In the genomic region with DNA sequence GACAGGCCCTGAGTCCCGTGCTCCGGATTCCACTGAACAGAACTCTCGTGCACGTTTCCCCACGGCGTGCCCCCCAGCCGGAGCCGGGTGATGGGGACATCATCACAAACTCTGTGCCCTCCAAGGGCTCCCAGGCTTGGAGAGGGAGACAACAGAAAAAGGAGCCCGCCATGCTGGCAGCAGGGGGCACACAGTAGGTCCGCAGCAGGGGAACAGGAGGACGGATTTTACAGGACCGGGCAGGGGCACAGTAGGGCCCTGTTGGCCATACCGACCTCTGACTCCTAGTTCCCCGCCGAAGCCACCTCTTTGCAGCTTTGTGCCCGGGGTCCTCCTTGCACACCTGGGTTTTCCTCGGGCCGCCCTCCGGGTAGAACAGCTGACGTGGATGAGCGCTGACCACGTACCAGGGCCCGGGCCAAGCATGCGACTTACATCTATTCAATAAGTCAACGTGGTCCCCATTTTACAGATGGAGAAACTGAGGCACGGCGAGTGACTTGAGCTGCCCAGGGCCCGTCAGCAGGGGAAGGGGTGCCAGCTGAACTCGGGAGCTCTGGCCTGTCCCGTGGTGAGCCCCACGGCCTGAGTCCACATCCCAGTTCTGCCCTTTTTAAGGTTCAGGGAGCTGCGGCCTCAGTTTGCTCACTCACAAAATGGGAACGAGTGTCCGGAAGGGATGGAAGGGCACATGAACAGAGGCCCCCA, we compare ENCODE assay signal across 2 cellular contexts.
TF ChIP-seq lines count a peak whose summit lies in the region.

No MANE protein-coding gene starts in this region.

TF ChIP-seq in A549, 52 proteins besides CTCF, POLR2A, EP300 and RAD21:
- TF ChIP-seq CHD4 (IDR thresholded peaks at IDR 0.05; ENCODE audit: borderline replicate concordance) (0 out of 2 replicates have a peak, but pooled peaks have one; percentile 37), FOSL2 (IDR thresholded peaks at IDR 0.05) (no peak), FOSL2 (CRISPR knock-in tag; IDR thresholded peaks at IDR 0.05) (no peak)

TF ChIP-seq in K562, 482 proteins besides CTCF, POLR2A, EP300 and RAD21:
- no peak for TF ChIP-seq HMBOX1 (IDR thresholded peaks at IDR 0.05)
- TF ChIP-seq ZNF668 (CRISPR knock-in tag; IDR thresholded peaks at IDR 0.05): no peak
- TF ChIP-seq, protein P1, sequence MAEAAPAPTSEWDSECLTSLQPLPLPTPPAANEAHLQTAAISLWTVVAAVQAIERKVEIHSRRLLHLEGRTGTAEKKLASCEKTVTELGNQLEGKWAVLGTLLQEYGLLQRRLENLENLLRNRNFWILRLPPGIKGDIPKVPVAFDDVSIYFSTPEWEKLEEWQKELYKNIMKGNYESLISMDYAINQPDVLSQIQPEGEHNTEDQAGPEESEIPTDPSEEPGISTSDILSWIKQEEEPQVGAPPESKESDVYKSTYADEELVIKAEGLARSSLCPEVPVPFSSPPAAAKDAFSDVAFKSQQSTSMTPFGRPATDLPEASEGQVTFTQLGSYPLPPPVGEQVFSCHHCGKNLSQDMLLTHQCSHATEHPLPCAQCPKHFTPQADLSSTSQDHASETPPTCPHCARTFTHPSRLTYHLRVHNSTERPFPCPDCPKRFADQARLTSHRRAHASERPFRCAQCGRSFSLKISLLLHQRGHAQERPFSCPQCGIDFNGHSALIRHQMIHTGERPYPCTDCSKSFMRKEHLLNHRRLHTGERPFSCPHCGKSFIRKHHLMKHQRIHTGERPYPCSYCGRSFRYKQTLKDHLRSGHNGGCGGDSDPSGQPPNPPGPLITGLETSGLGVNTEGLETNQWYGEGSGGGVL (CRISPR knock-in tag; IDR thresholded peaks at IDR 0.05): no peak
- TF ChIP-seq RBM25 (IDR thresholded peaks at IDR 0.05; ENCODE audit: low read depth, low read length, severe bottlenecking): peak; percentile 50
- no peak for TF ChIP-seq GABPB2 (CRISPR knock-in tag; conservative IDR thresholded peaks at IDR 0.05)
- peak; percentile 39; the same call in 1 of the 2 replicates for TF ChIP-seq ZNF263 (CRISPR knock-in tag; IDR thresholded peaks at IDR 0.05; ENCODE audit: borderline replicate concordance)
- no peak for TF ChIP-seq ZNF778 (CRISPR knock-in tag; IDR thresholded peaks at IDR 0.05)
- TF ChIP-seq, protein P2, sequence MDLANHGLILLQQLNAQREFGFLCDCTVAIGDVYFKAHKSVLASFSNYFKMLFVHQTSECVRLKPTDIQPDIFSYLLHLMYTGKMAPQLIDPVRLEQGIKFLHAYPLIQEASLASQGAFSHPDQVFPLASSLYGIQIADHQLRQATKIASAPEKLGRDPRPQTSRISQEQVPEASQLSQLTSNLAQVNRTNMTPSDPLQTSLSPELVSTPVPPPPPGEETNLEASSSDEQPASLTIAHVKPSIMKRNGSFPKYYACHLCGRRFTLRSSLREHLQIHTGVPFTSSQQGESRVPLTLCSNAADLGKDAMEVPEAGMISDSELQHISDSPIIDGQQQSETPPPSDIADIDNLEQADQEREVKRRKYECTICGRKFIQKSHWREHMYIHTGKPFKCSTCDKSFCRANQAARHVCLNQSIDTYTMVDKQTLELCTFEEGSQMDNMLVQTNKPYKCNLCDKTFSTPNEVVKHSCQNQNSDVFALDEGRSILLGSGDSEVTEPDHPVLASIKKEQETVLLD (IDR thresholded peaks at IDR 0.05): no peak
- peak in 1 of 2 experiments; percentile 58; a peak in 1 of 4 replicates for TF ChIP-seq KDM1A (IDR thresholded peaks at IDR 0.05)
- peak; percentile 79 for TF ChIP-seq CHD4 (IDR thresholded peaks at IDR 0.05; ENCODE audit: insufficient read depth, insufficient replicate concordance, low read depth, low read length, poor library complexity, severe bottlenecking)
- peak; percentile 85 for TF ChIP-seq BCOR (IDR thresholded peaks at IDR 0.05)
- no peak for TF ChIP-seq STAT6 (CRISPR knock-in tag; IDR thresholded peaks at IDR 0.05)
- no peak for TF ChIP-seq KDM2B (CRISPR knock-in tag; IDR thresholded peaks at IDR 0.05)
- TF ChIP-seq ZKSCAN1 (IDR thresholded peaks at IDR 0.05; ENCODE audit: low read depth, low read length): peak; percentile 98
